16 cellular contexts compared by ENCODE assay signal in the genomic region with DNA sequence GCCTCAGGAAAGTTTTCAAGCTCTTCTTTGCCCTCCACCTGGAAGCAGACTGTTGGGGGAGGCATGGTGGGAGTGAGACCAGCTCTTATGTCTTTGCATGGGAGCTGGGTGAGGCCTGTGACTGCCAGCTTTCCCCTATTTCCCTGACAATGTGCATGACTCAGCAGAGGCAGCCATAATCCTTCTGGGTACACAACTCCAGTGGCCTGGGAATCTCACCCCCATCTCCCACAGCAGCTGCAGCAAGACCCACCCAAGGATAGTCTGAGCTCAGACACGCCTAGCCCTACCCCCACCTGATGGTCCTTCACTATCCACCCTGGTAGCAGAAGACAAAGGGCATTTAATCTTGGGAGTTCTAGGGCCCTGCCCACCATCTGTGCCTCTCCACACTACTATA. TPM values are rescaled to one million over a fixed set of nuclear protein-coding genes. Genes with fewer than 3 reads are reported as not detected.
"Had no signal": no experiment of that assay in that cellular context is flagged by ENCODE, and none has a peak within 500 bp of the region (broad histone marks: within the 10 kb centered on the region; RNA-seq: fewer than 3 reads in every experiment).

No MANE protein-coding gene starts in this region.

- ATAC-seq: activated CD8-positive, alpha-beta T cell treated with anti-CD3 and anti-CD28 coated beads, Interleukin-2, amount 10 ng/mL, durations not matched to agents 7 days and 5 days; esophagus mucosa; pancreas; stimulated activated naive B cell treated with anti-CD40 and anti-IgM and Interleukin-4, amounts not matched to agents 10 μg/mL and 1 μg/mL and 100 μg/mL, for 72 hours had no signal

- H3K36me3 Mint-ChIP-seq: activated naive CD4-positive, alpha-beta T cell treated with anti-CD3 and anti-CD28 coated beads, Interleukin-2, amount 50 U/mL, for 24 hours; stimulated activated naive B cell treated with anti-CD40 and anti-IgM and Interleukin-4, amounts not matched to agents 10 μg/mL and 1 μg/mL and 100 μg/mL, for 72 hours had no signal

- H3K4me1 Mint-ChIP-seq: activated B cell treated with CpG ODN at 0.5 μM for 24 hours; activated CD4-positive, alpha-beta T cell treated with anti-CD3 and anti-CD28 coated beads, Interleukin-2, amount 10 ng/mL, durations not matched to agents 24 days and 14 days; activated naive CD4-positive, alpha-beta T cell treated with anti-CD3 and anti-CD28 coated beads, Interleukin-2, amount 50 U/mL, for 24 hours; naive B cell; stimulated activated naive B cell treated with anti-CD40 and anti-IgM and Interleukin-4, amounts not matched to agents 10 μg/mL and 1 μg/mL and 100 μg/mL, for 72 hours had no signal

- H3K4me3 ChIP-seq: adrenal gland, lung, pancreas, tibial artery, uterus had no signal

- H3K9me3 Mint-ChIP-seq: activated CD4-positive, alpha-beta T cell treated with anti-CD3 and anti-CD28 coated beads, Interleukin-2, amount 10 ng/mL, durations not matched to agents 24 days and 14 days had no signal

- H3K4me3 Mint-ChIP-seq: activated B cell treated with CpG ODN at 0.5 μM for 24 hours; activated CD4-positive, alpha-beta T cell treated with anti-CD3 and anti-CD28 coated beads, Interleukin-2, amount 10 ng/mL, durations not matched to agents 24 days and 14 days; activated CD8-positive, alpha-beta T cell treated with anti-CD3 and anti-CD28 coated beads, Interleukin-2, amount 10 ng/mL, durations not matched to agents 7 days and 5 days; activated naive CD4-positive, alpha-beta T cell treated with anti-CD3 and anti-CD28 coated beads, Interleukin-2, amount 50 U/mL, for 24 hours; naive B cell; stimulated activated naive B cell treated with anti-CD40 and anti-IgM and Interleukin-4, amounts not matched to agents 10 μg/mL and 1 μg/mL and 100 μg/mL, for 72 hours had no signal

- H3K27me3 ChIP-seq: adrenal gland, pancreas, uterus had no signal

- DNase-seq: activated B cell treated with CpG ODN at 0.5 μM for 24 hours; activated CD4-positive, alpha-beta T cell treated with anti-CD3 and anti-CD28 coated beads, Interleukin-2, amount 10 ng/mL, durations not matched to agents 24 days and 14 days; activated CD8-positive, alpha-beta memory T cell treated with anti-CD3 and anti-CD28 coated beads, Interleukin-2, amount 50 U/mL, for 4 hours; activated CD8-positive, alpha-beta T cell treated with anti-CD3 and anti-CD28 coated beads, Interleukin-2, amount 10 ng/mL, durations not matched to agents 7 days and 5 days; activated effector memory CD4-positive, alpha-beta T cell treated with anti-CD3 and anti-CD28 coated beads, Interleukin-2, amount 50 U/mL, for 16 hours; activated T-cell treated with anti-CD3 and anti-CD28 coated beads, Interleukin-2, amount 50 U/mL, for 48 hours; adrenal gland; naive B cell; pancreas; stimulated activated CD4-positive, alpha-beta T cell treated with anti-CD3 and anti-CD28 coated beads, Interleukin-2, amount 100 ng/mL, for 48 hours; stimulated activated naive B cell treated with anti-CD40 and anti-IgM and Interleukin-4, amounts not matched to agents 10 μg/mL and 1 μg/mL and 100 μg/mL, for 72 hours; tibial artery; uterus had no signal

- H3K4me1 ChIP-seq: adrenal gland, tibial artery, uterus had no signal

- H3K27ac Mint-ChIP-seq: activated B cell treated with CpG ODN at 0.5 μM for 24 hours; activated CD4-positive, alpha-beta T cell treated with anti-CD3 and anti-CD28 coated beads, Interleukin-2, amount 10 ng/mL, durations not matched to agents 24 days and 14 days; activated CD8-positive, alpha-beta T cell treated with anti-CD3 and anti-CD28 coated beads, Interleukin-2, amount 10 ng/mL, durations not matched to agents 7 days and 5 days; activated naive CD4-positive, alpha-beta T cell treated with anti-CD3 and anti-CD28 coated beads, Interleukin-2, amount 50 U/mL, for 24 hours; naive B cell; stimulated activated naive B cell treated with anti-CD40 and anti-IgM and Interleukin-4, amounts not matched to agents 10 μg/mL and 1 μg/mL and 100 μg/mL, for 72 hours had no signal

- H3K27ac ChIP-seq: adrenal gland, pancreas, tibial artery, uterus had no signal

- H3K36me3 ChIP-seq: adrenal gland, pancreas, tibial artery, uterus had no signal

RNA-seq across cellular contexts. Expression of a gene that starts 41.4 kb away (rescaled TPM):
- total RNA-seq: activated B cell treated with CpG ODN at 0.5 μM for 24 hours; activated CD4-positive, alpha-beta T cell treated with anti-CD3 and anti-CD28 coated beads, Interleukin-2, amount 10 ng/mL, durations not matched to agents 24 days and 14 days; activated CD8-positive, alpha-beta T cell treated with anti-CD3 and anti-CD28 coated beads, Interleukin-2, amount 10 ng/mL, durations not matched to agents 7 days and 5 days had no signal
